In the genomic region with DNA sequence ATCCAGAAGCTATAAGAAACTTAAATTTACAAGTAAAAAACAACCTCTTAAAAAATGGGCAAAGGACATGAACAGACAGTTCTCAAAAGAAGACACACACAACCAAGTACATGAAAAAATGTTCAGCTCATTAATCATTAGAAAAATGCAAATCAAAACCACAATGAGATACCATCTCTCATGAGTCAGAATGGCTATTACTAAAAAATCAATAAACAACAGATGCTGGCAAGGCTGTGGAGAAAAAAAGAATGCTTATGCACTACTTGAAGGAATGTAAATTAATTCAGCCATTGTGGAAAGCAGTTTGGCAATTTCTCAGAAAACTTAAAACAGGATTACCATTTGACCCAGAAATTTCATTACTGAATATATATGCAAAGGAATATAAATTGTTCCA, we compare ENCODE assay signal across 15 cellular contexts.
"Had no signal": no experiment of that assay in that cellular context is flagged by ENCODE, and none has a peak within 500 bp of the region (broad histone marks: within the 10 kb centered on the region; RNA-seq: fewer than 3 reads in every experiment).

No MANE protein-coding gene starts in this region.

- H3K27ac ChIP-seq: colonic mucosa, heart left ventricle, left lung, skin epidermis, stomach, thoracic aorta had no signal

- H3K4me3 Mint-ChIP-seq: activated naive CD8-positive, alpha-beta T cell treated with anti-CD3 and anti-CD28 coated beads for 36 hours; activated T-cell treated with anti-CD3 and anti-CD28 coated beads, Interleukin-2, amount 50 U/mL, for 4 hours; memory B cell had no signal

- H3K27me3 ChIP-seq: colonic mucosa, heart left ventricle, left lung, stomach had no signal

- H3K4me1 Mint-ChIP-seq: activated naive CD8-positive, alpha-beta T cell treated with anti-CD3 and anti-CD28 coated beads for 36 hours; memory B cell had no signal

- H3K9me3 ChIP-seq: colonic mucosa, heart left ventricle, left lung, stomach, thoracic aorta had no signal

- H3K36me3 Mint-ChIP-seq: activated naive CD8-positive, alpha-beta T cell treated with anti-CD3 and anti-CD28 coated beads for 36 hours; memory B cell had no signal

- H3K36me3 ChIP-seq: colonic mucosa, heart left ventricle, left lung, stomach, thoracic aorta had no signal

- H3K27me3 Mint-ChIP-seq: activated naive CD8-positive, alpha-beta T cell treated with anti-CD3 and anti-CD28 coated beads for 36 hours; memory B cell had no signal

- H3K27ac Mint-ChIP-seq: activated naive CD8-positive, alpha-beta T cell treated with anti-CD3 and anti-CD28 coated beads for 36 hours; memory B cell had no signal

- H3K4me3 ChIP-seq: colonic mucosa, heart left ventricle, left lung, skin epidermis, stomach, thoracic aorta had no signal

- DNase-seq: activated CD4-positive, alpha-beta T cell treated with anti-CD3 and anti-CD28 coated beads for 1 hour; activated CD4-positive, alpha-beta T cell treated with anti-CD3 and anti-CD28 coated beads, Interleukin-2, amount 50 U/mL, for 48 hours; activated gamma-delta T cell; activated naive CD8-positive, alpha-beta T cell treated with anti-CD3 and anti-CD28 coated beads for 36 hours; activated T-cell treated with anti-CD3 and anti-CD28 coated beads, Interleukin-2, amount 50 U/mL, for 4 hours; colonic mucosa; effector CD4-positive, alpha-beta T cell; heart left ventricle; left lung; stimulated activated CD4-positive, alpha-beta T cell treated with anti-CD3 and anti-CD28 coated beads, Interleukin-4, amount 100 ng/mL, for 4 hours; stomach; T1000 had no signal

- ATAC-seq: activated T-cell treated with anti-CD3 and anti-CD28 coated beads, Interleukin-2, amount 50 U/mL, for 4 hours; heart left ventricle; left lung had no signal

- H3K4me1 ChIP-seq: colonic mucosa, heart left ventricle, left lung, stomach had no signal

- H3K9me3 Mint-ChIP-seq: activated T-cell treated with anti-CD3 and anti-CD28 coated beads, Interleukin-2, amount 50 U/mL, for 4 hours had no signal
